ENCODE assay signal across 1 cellular context in the genomic region with DNA sequence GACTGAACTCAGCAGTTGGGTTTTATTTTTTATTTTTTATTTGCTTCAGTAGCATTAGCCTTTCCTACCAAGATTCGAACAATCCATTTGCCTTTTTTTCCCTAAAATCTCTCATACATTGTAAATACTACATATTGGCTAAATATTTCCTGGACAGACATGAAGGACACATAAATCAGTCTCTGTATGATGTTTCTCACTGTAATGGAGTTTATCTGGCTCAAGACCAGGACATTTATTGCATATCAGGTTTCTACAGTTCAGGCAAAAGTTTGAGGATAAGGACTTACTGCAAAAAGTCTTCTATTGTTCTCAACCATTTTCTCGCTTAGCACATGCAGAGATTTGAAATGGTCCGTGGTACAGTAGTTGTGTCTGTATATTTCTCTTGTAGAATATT.
TF ChIP-seq lines count a peak whose summit lies in the region.

No MANE protein-coding gene starts in this region.

TF ChIP-seq in SK-N-SH treated with all-trans-retinoic acid at 6 μM for 48 hours, 23 proteins besides CTCF, POLR2A, EP300 and RAD21 (continued from another document):
- TF ChIP-seq TOX (CRISPR knock-in tag; IDR thresholded peaks at IDR 0.05; ENCODE audit: borderline replicate concordance) (no peak), SNAI2 (CRISPR knock-in tag; IDR thresholded peaks at IDR 0.05) (no peak), GLIS3 (CRISPR knock-in tag; IDR thresholded peaks at IDR 0.05) (no peak), ESRRG (CRISPR knock-in tag; IDR thresholded peaks at IDR 0.05) (no peak), ZNF565 (CRISPR knock-in tag; conservative IDR thresholded peaks at IDR 0.05; ENCODE audit: low read depth) (no peak), ISL1 (CRISPR knock-in tag; IDR thresholded peaks at IDR 0.05) (no peak), TCF4 (CRISPR knock-in tag; IDR thresholded peaks at IDR 0.05; ENCODE audit: borderline replicate concordance) (no peak)
